8 cellular contexts compared by ENCODE assay signal in genomic region chr1:202619023-202619411, GRCh38.
DNase-seq lines count a peak whose midpoint lies in the region; ATAC-seq, FAIRE-seq and TF ChIP-seq lines count a peak whose summit lies in the region.
"Not testable (repeated sequence)": the region's sequence is repeated elsewhere in the genome, so short reads cannot be mapped to it uniquely, and the experiment has no call there.

No MANE protein-coding gene starts in this region.

- SMC1A ChIA-PET in GM12878 (lab: Charles Lee; ENCODE audit: uncharacterized antibody, unreplicated experiment) = interaction anchor here (0.6 to 1.3 kb wide), 2 partner anchors 48 to 57 kb away, joined by 3 read pairs; no protein-coding TSS in a partner anchor

- not testable (repeated sequence) for H3K36me3 Mint-ChIP-seq in nephron progenitor cell (ENCODE audit: low read depth)

- not testable (repeated sequence) for TF ChIP-seq EP300 in GM12878 (IDR thresholded peaks at IDR 0.05; ENCODE audit: borderline replicate concordance in 1 of 2, control insufficient read depth in 1 of 2, low read depth in 2 of 2, low read length in 2 of 2)

- peaks cover 10% of the 10 kb centered on the region for H3K27me3 Mint-ChIP-seq in nephron progenitor cell (ENCODE audit: low read depth, poor library complexity)

- H3K4me1 ChIP-seq in BLaER1 treated with 17β-estradiol and CSF1 and Interleukin-3, amounts not matched to agents 10 nM and 100 nM = peaks cover 38 to 75% (median 68%) of the 10 kb centered on the region in 10 experiments
- H3K4me1 ChIP-seq in SJCRH30 (peaks cover 40% of the 10 kb centered on the region), GM12878 (ENCODE audit: control insufficient read depth, insufficient read depth, low read length) (peaks cover 40% of the 10 kb centered on the region), testis (peaks cover 31% of the 10 kb centered on the region)

- not testable (repeated sequence) for H3K4me3 ChIP-seq in BLaER1 treated with 17β-estradiol and CSF1 and Interleukin-3, amounts not matched to agents 10 nM and 100 nM; GM12878; fibroblast of villous mesenchyme (ENCODE audit: low read depth, low read length); testis
- peak overlapping the region; percentile 37 for H3K4me3 ChIP-seq in SJCRH30

- POLR2A ChIA-PET in GM12878 (lab: Charles Lee) = not testable (repeated sequence)

- H3K9me3 Mint-ChIP-seq in nephron progenitor cell = not testable (repeated sequence)

- not testable (repeated sequence) for TF ChIP-seq POLR2A in GM12878 (IDR thresholded peaks at IDR 0.05; ENCODE audit: low read depth, low read length); testis (IDR thresholded peaks at IDR 0.05)

- in situ Hi-C loops in GM12878 (cut with MboI) = not testable (repeated sequence)

- peaks cover 0 to 94% (median 0%) of the 10 kb centered on the region in 11 experiments; a peak in 11 of 22 replicates for H3K27me3 ChIP-seq in BLaER1 treated with 17β-estradiol and CSF1 and Interleukin-3, amounts not matched to agents 10 nM and 100 nM
- H3K27me3 ChIP-seq in SJCRH30; GM12878 (replicated peaks in 1 of 2; ENCODE audit: control insufficient read depth in 2 of 2, insufficient read depth in 2 of 2, low read length in 1 of 2); testis: not testable (repeated sequence)

- CTCF ChIA-PET in GM12878 (lab: Yijun Ruan, JAX) = interaction anchor here (0.6 to 1.2 kb wide), 2 partner anchors 161 to 275 kb away, joined by 3 to 5 read pairs; no protein-coding TSS in a partner anchor

- not testable (repeated sequence) for H3K79me2 ChIP-seq in GM12878 (ENCODE audit: control insufficient read depth, insufficient read depth, low read length)

- TF ChIP-seq RAD21 in GM12878 (IDR thresholded peaks at IDR 0.05; ENCODE audit: insufficient read depth, low read depth, low read length) = not testable (repeated sequence)

- RAD21 ChIA-PET in GM12878 (lab: Charles Lee; ENCODE audit: unreplicated experiment) = interaction anchor here (1.2 to 1.3 kb wide), 2 partner anchors 19 to 86 kb away, joined by 3 to 4 read pairs; no protein-coding TSS in a partner anchor

- FAIRE-seq in GM12878 (lab: Jason Lieb, UNC) = not testable (repeated sequence)

- DNase-seq in SJCRH30 = peak; percentile 29 to 33
- DNase-seq in GM12878 (ENCODE audit: low read depth, low spot score) = not testable (repeated sequence)
- DNase-seq in fibroblast of villous mesenchyme (ENCODE audit: low read depth) = peak; percentile 5
- peak; percentile 61 for DNase-seq in left ventricle myocardium superior
- DNase-seq in nephron progenitor cell = peak; percentile 42
- peak; percentile 41 for DNase-seq in renal cortical epithelial cell (ENCODE audit: low read depth)
- DNase-seq in testis = peak; percentile 68

- peak overlapping the region; percentile 58 for H3K27ac Mint-ChIP-seq in nephron progenitor cell

- H3K9me3 ChIP-seq in BLaER1 treated with 17β-estradiol and CSF1 and Interleukin-3, amounts not matched to agents 10 nM and 100 nM (replicated peaks in 1 of 11); SJCRH30 (replicated peaks); GM12878 (replicated peaks; ENCODE audit: control insufficient read depth, insufficient read depth, low read length); testis: not testable (repeated sequence)

- intact Hi-C loops in GM12878 (cut with micrococcal nuclease; ENCODE audit: unreplicated experiment) = loop anchor here (5.0 kb wide), 1 partner anchor 272 kb away; the partner anchor contains the start of gene PPP1R12B
- intact Hi-C loops in left ventricle myocardium superior (cut with micrococcal nuclease); testis (cut with DNase I; ENCODE audit: low total_unique reads): not testable (repeated sequence)

- WGBS in GM12878 (ENCODE audit: insufficient coverage, insufficient replicate concordance, low lambda C conversion rate, missing lambda C conversion rate) = 95% methylated on average over 11 of the region's 11 CpGs
- 26 to 70% methylated on average over 11 of the region's 11 CpGs for WGBS in testis, 2 donors

- peak overlapping the region in 9 of 11 experiments; percentile 32 to 97 (median 91); a peak in 11 of 22 replicates for H3K4me2 ChIP-seq in BLaER1 treated with 17β-estradiol and CSF1 and Interleukin-3, amounts not matched to agents 10 nM and 100 nM
- H3K4me2 ChIP-seq in GM12878 (ENCODE audit: control insufficient read depth, insufficient read depth) = not testable (repeated sequence)

- H3K4me3 Mint-ChIP-seq in nephron progenitor cell = peak overlapping the region; percentile 43

- not testable (repeated sequence) for TF ChIP-seq CTCF in GM12878 (IDR thresholded peaks at IDR 0.05 in 2 of 3, conservative IDR thresholded peaks at IDR 0.05 in 1 of 3; ENCODE audit: control insufficient read depth in 2 of 3, extremely low read depth in 1 of 3, insufficient read depth in 1 of 3, low read depth in 3 of 3, low read length in 3 of 3); fibroblast of villous mesenchyme (IDR thresholded peaks at IDR 0.05; ENCODE audit: insufficient read depth, low read depth, low read length); nephron progenitor cell (IDR thresholded peaks at IDR 0.05); testis (IDR thresholded peaks at IDR 0.05)

- not testable (repeated sequence) for BruUV-seq in GM12878 (replicated peaks; lab: Mats Ljungman, UMichigan)

- H3K9ac ChIP-seq in BLaER1 treated with 17β-estradiol and CSF1 and Interleukin-3, amounts not matched to agents 10 nM and 100 nM; GM12878 (ENCODE audit: control insufficient read depth, insufficient read depth, low read length): not testable (repeated sequence)

- H3K4me1 Mint-ChIP-seq in nephron progenitor cell = peaks cover 61% of the 10 kb centered on the region

- H4K20me1 ChIP-seq in BLaER1 treated with 17β-estradiol and CSF1 and Interleukin-3, amounts not matched to agents 10 nM and 100 nM = peaks cover 0 to 99% (median 24%) of the 10 kb centered on the region in 11 experiments; a peak in 17 of 22 replicates
- H4K20me1 ChIP-seq in GM12878 (ENCODE audit: control insufficient read depth, insufficient read depth) = not testable (repeated sequence)

- not testable (repeated sequence) for ATAC-seq in GM12878
- ATAC-seq in left ventricle myocardium superior = peak; percentile 54

- not testable (repeated sequence) for H2AFZ ChIP-seq in GM12878 (ENCODE audit: control insufficient read depth, low read depth, low read length)

- H3K36me3 ChIP-seq in BLaER1 treated with 17β-estradiol and CSF1 and Interleukin-3, amounts not matched to agents 10 nM and 100 nM; SJCRH30; GM12878 (ENCODE audit: control insufficient read depth in 2 of 2, insufficient read depth in 2 of 2, low read length in 1 of 2); testis (ENCODE audit: low read depth, missing control alignments): not testable (repeated sequence)

- H3K27ac ChIP-seq in BLaER1 treated with 17β-estradiol and CSF1 and Interleukin-3, amounts not matched to agents 10 nM and 100 nM; GM12878 (ENCODE audit: control insufficient read depth, insufficient read depth): not testable (repeated sequence)
- H3K27ac ChIP-seq in SJCRH30 = peak overlapping the region; percentile 30
- H3K27ac ChIP-seq in testis = peak overlapping the region in 1 of 2 donors; percentile 41

TF ChIP-seq in GM12878, 131 proteins besides CTCF, POLR2A, EP300 and RAD21:
- peak; percentile 52; the same call in 1 of the 2 replicates for TF ChIP-seq MLLT1 (IDR thresholded peaks at IDR 0.05)
